Comparison of ENCODE assay signal across 12 cellular contexts in the genomic region with DNA sequence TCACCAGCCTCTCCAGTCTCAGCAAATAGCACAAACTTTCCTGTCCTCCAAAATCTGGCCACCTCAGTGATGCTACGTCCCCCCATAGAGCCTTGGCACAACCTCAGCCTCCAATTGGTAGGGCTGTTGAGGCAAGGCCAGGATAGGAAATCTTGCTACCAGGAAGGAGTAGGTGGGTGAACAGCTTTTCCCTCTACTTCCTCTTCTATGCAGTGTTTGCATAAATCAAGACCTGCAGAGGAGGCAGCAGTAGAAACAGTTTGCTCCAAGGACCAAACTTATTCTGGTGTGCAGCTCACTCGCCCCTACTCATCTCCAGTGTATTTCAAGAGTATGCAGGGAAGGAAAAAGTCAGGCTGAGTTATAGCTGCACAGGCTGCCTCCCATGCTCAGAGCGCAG. TPM values are rescaled to one million over a fixed set of nuclear protein-coding genes. Genes with fewer than 3 reads are reported as not detected.
DNase-seq lines count a peak whose midpoint lies in the region; ATAC-seq, FAIRE-seq and TF ChIP-seq lines count a peak whose summit lies in the region.
"Had no signal": no experiment of that assay in that cellular context is flagged by ENCODE, and none has a peak within 500 bp of the region (broad histone marks: within the 10 kb centered on the region; RNA-seq: fewer than 3 reads in every experiment).

No MANE protein-coding gene starts in this region.

- H3K27ac ChIP-seq in OCI-LY3 (ENCODE audit: low read length) (no peak overlapping the region), psoas muscle (peak overlapping the region; percentile 41), SK-N-SH (ENCODE audit: low read depth in 2 of 2, low read length in 1 of 2) (no peak overlapping the region)
- H3K27ac ChIP-seq: prostate gland had no signal

- no peak for TF ChIP-seq CTCF in OCI-LY3 (IDR thresholded peaks at IDR 0.05; ENCODE audit: low read depth, low read length)
- TF ChIP-seq CTCF in psoas muscle (IDR thresholded peaks at IDR 0.05) = no peak
- TF ChIP-seq CTCF in SK-N-SH (IDR thresholded peaks at IDR 0.05) = no peak

- WGBS in psoas muscle, 3 donors = 65 to 76% (median 70%) methylated on average over 3 of the region's 3 CpGs
- WGBS in SK-N-SH (ENCODE audit: low lambda C conversion rate) = 89% methylated on average over 3 of the region's 3 CpGs

- no peaks in the 10 kb centered on the region for H3K36me3 ChIP-seq in OCI-LY3 (replicated peaks; ENCODE audit: low read depth, low read length)
- no peaks in the 10 kb centered on the region for H3K36me3 ChIP-seq in endocrine pancreas (ENCODE audit: control insufficient read depth, insufficient read depth, low read length)
- H3K36me3 ChIP-seq in psoas muscle (ENCODE audit: insufficient read depth in 1 of 2, low read depth in 1 of 2) = no peaks in the 10 kb centered on the region
- no peaks in the 10 kb centered on the region for H3K36me3 ChIP-seq in SK-N-SH (replicated peaks in 1 of 2; ENCODE audit: control insufficient read depth in 1 of 2, insufficient read depth in 2 of 2, low read length in 1 of 2)
- H3K36me3 ChIP-seq: prostate gland had no signal

- no peak overlapping the region for H3K9ac ChIP-seq in OCI-LY3 (ENCODE audit: low read length)
- H3K9ac ChIP-seq in endocrine pancreas (ENCODE audit: control insufficient read depth, insufficient read depth, low read length) = peak overlapping the region; percentile 41
- H3K9ac ChIP-seq in SK-N-SH = no peak overlapping the region

- no peaks in the 10 kb centered on the region for H3K79me2 ChIP-seq in OCI-LY3 (ENCODE audit: low read length)
- no peaks in the 10 kb centered on the region for H3K79me2 ChIP-seq in SK-N-SH (ENCODE audit: insufficient read depth)

- FAIRE-seq in GM12891 (lab: Jason Lieb, UNC) = peak; percentile 65
- FAIRE-seq: colon had no signal

- TF ChIP-seq POLR2A in GM12891 (IDR thresholded peaks at IDR 0.05; ENCODE audit: low read depth, low read length) = no peak

- H4K20me1 ChIP-seq in OCI-LY3 (ENCODE audit: insufficient read depth, low read length) (no peaks in the 10 kb centered on the region), SK-N-SH (ENCODE audit: insufficient read depth) (no peaks in the 10 kb centered on the region)

- H3K9me3 ChIP-seq in OCI-LY3 (ENCODE audit: insufficient read depth, low read length) = no peaks in the 10 kb centered on the region
- no peaks in the 10 kb centered on the region for H3K9me3 ChIP-seq in endocrine pancreas (ENCODE audit: control insufficient read depth, low read length)
- H3K9me3 ChIP-seq in psoas muscle = no peaks in the 10 kb centered on the region
- H3K9me3 ChIP-seq in SK-N-SH = no peaks in the 10 kb centered on the region
- H3K9me3 ChIP-seq: prostate gland had no signal

- TF ChIP-seq EP300 in SK-N-SH (IDR thresholded peaks at IDR 0.05; ENCODE audit: borderline replicate concordance in 1 of 2, low read depth in 1 of 2, low read length in 1 of 2) = no peak

- H3F3A ChIP-seq in SK-N-SH (replicated peaks; ENCODE audit: insufficient read depth) = no peaks in the 10 kb centered on the region

- H3K4me1 ChIP-seq in OCI-LY3 (ENCODE audit: low read length) (peaks cover 21% of the 10 kb centered on the region), endocrine pancreas (ENCODE audit: control insufficient read depth, insufficient read depth, low read length) (no peaks in the 10 kb centered on the region), psoas muscle (no peaks in the 10 kb centered on the region), SK-N-SH (ENCODE audit: control insufficient read depth in 1 of 2, insufficient read depth in 2 of 2, low read depth in 1 of 2, low read length in 1 of 2) (no peaks in the 10 kb centered on the region)
- H3K4me1 ChIP-seq: prostate gland had no signal

- peak overlapping the region; percentile 68 for H2AFZ ChIP-seq in OCI-LY3 (ENCODE audit: low read depth, low read length)
- no peak overlapping the region for H2AFZ ChIP-seq in SK-N-SH (ENCODE audit: low read depth)

- DNase-seq in GM12891 (ENCODE audit: insufficient read length, low spot score) = no peak
- DNase-seq in psoas muscle = no peak
- no peak for DNase-seq in NCI-H69 (lab: John Stamatoyannopoulos, UW)
- no peak for DNase-seq in SK-N-SH
- no peak for DNase-seq in posterior cingulate gyrus
- DNase-seq: NK-92 treated with Interleukin-12 subunit alpha and Interleukin-12 subunit beta, amount 100 ng/mL, for 24 hours had no signal

- CTCF ChIA-PET in SK-N-SH (lab: Yijun Ruan, JAX) = interaction anchor here (0.9 kb wide), 1 partner anchor 13 kb away, joined by 4 read pairs; no protein-coding TSS in a partner anchor

- no peak for TF ChIP-seq RAD21 in SK-N-SH (IDR thresholded peaks at IDR 0.05; ENCODE audit: low read length)

- H3K4me2 ChIP-seq in OCI-LY3 (ENCODE audit: low read length) (peak overlapping the region; percentile 37), SK-N-SH (no peak overlapping the region)

- intact Hi-C loops in psoas muscle (cut with DNase I) = no loop called here
- intact Hi-C loops in posterior cingulate gyrus (cut with DNase I) = no loop called here

- H3K27me3 ChIP-seq in OCI-LY3 (ENCODE audit: low read depth, low read length) = no peaks in the 10 kb centered on the region
- peaks cover 2% of the 10 kb centered on the region for H3K27me3 ChIP-seq in endocrine pancreas (ENCODE audit: control insufficient read depth, insufficient read depth, low read length)
- no peaks in the 10 kb centered on the region for H3K27me3 ChIP-seq in psoas muscle (ENCODE audit: insufficient read depth in 3 of 3, low read length in 2 of 3)
- no peaks in the 10 kb centered on the region for H3K27me3 ChIP-seq in SK-N-SH (ENCODE audit: insufficient read depth)

- H3K9me2 ChIP-seq in SK-N-SH = no peaks in the 10 kb centered on the region

- POLR2A ChIA-PET in SK-N-SH (lab: Yijun Ruan, JAX) = no interaction called here

- peak in 1 of 4 donors; percentile 14 for ATAC-seq in psoas muscle
- no peak for ATAC-seq in GM18909 (IDR thresholded peaks at IDR 0.05; ENCODE audit: poor library complexity, unreplicated experiment)

- H3K4me3 ChIP-seq in OCI-LY3 (ENCODE audit: low read length) (no peak overlapping the region), endocrine pancreas (ENCODE audit: control insufficient read depth, insufficient read depth, low read length) (no peak overlapping the region), psoas muscle (peak overlapping the region; percentile 4), SK-N-SH (ENCODE audit: low read depth in 2 of 2, low read length in 1 of 2) (no peak overlapping the region)
- H3K4me3 ChIP-seq: prostate gland had no signal

TF ChIP-seq in GM12891, 5 proteins besides CTCF, POLR2A, EP300 and RAD21:
- TF ChIP-seq TAF1 (IDR thresholded peaks at IDR 0.05; ENCODE audit: low read depth, low read length) = no peak
- peak; percentile 72; the same call in 1 of the 2 replicates for TF ChIP-seq POU2F2 (IDR thresholded peaks at IDR 0.05; ENCODE audit: low read depth, low read length)
- TF ChIP-seq POLR2AphosphoS5 (IDR thresholded peaks at IDR 0.05; ENCODE audit: low read depth, low read length) = no peak
- TF ChIP-seq PAX5 (IDR thresholded peaks at IDR 0.05; ENCODE audit: insufficient read depth, low read length, severe bottlenecking) = no peak
- peak; percentile 13; the same call in 1 of the 2 replicates for TF ChIP-seq SPI1 (IDR thresholded peaks at IDR 0.05; ENCODE audit: low read depth, low read length)

TF ChIP-seq in SK-N-SH, 30 proteins besides CTCF, POLR2A, EP300 and RAD21 (continues in another document):
- TF ChIP-seq GABPA (IDR thresholded peaks at IDR 0.05; ENCODE audit: low read depth) (no peak), NRF1 (IDR thresholded peaks at IDR 0.05; ENCODE audit: low read depth, low read length) (no peak), NFIC (IDR thresholded peaks at IDR 0.05; ENCODE audit: borderline replicate concordance) (no peak), FOSL2 (IDR thresholded peaks at IDR 0.05; ENCODE audit: borderline replicate concordance, low read depth) (no peak), RFX5 (IDR thresholded peaks at IDR 0.05; ENCODE audit: low read length) (no peak), RCOR1 (IDR thresholded peaks at IDR 0.05; ENCODE audit: low read length) (no peak)

RNA-seq across cellular contexts. Expression of gene DPEP2, which starts 0.7 kb away (rescaled TPM):
- polyA plus RNA-seq in GM12891 (2012; ENCODE audit: low read depth, missing spikeins) = 1.6 TPM
- 1 to 10 TPM in 1 of 4 donors, under 1 TPM in 2, not detected in 1; 0.25 to 1.1 (median 0.82) TPM for total RNA-seq in psoas muscle
- under 1 TPM; 0.23 to 0.29 (median 0.27) TPM for polyA plus RNA-seq in psoas muscle
- polyA plus RNA-seq in SK-N-SH (2012; rRNA removed) = not detected in 2 replicates
- polyA plus RNA-seq in SK-N-SH (2012; cell fraction: cytosol; rRNA removed) = not detected in 2 replicates
- polyA plus RNA-seq in SK-N-SH (2012; cell fraction: nucleus; rRNA removed) = not detected in 2 replicates

RNA-seq across cellular contexts. Expression of gene DPEP2NB, which starts 15.7 kb away (rescaled TPM):
- polyA plus RNA-seq in GM12891 (2012; ENCODE audit: low read depth, missing spikeins) = not detected
- total RNA-seq in psoas muscle = not detected
- under 1 TPM in 1 of 3 donors, not detected in 2; 0.05 TPM for polyA plus RNA-seq in psoas muscle
- not detected in 2 replicates for polyA plus RNA-seq in SK-N-SH (2012; rRNA removed)
- polyA plus RNA-seq in SK-N-SH (2012; cell fraction: cytosol; rRNA removed) = not detected in 2 replicates
- polyA plus RNA-seq in SK-N-SH (2012; cell fraction: nucleus; rRNA removed) = not detected in 2 replicates
- total RNA-seq: activated CD8-positive, alpha-beta memory T cell treated with anti-CD3 and anti-CD28 coated beads for 36 hours had no signal

RNA-seq across cellular contexts. Expression of gene DPEP3, which starts 19.7 kb away (rescaled TPM):
- polyA plus RNA-seq in GM12891 (2012; ENCODE audit: low read depth, missing spikeins) = 0.04 TPM
- under 1 TPM in 3 of 4 donors, not detected in 1; 0.10 to 0.22 (median 0.17) TPM for total RNA-seq in psoas muscle
- polyA plus RNA-seq in psoas muscle (under 1 TPM in 2 of 3 donors, not detected in 1; 0.12 to 0.45 TPM), SK-N-SH (2012; rRNA removed) (not detected in 2 replicates)
- not detected in 2 replicates for polyA plus RNA-seq in SK-N-SH (2012; cell fraction: cytosol; rRNA removed)
- not detected in 2 replicates for polyA plus RNA-seq in SK-N-SH (2012; cell fraction: nucleus; rRNA removed)

RNA-seq across cellular contexts. Expression of gene DDX28, which starts 23.0 kb away (rescaled TPM):
- 14.8 TPM for polyA plus RNA-seq in GM12891 (2012; ENCODE audit: low read depth, missing spikeins)
- total RNA-seq in psoas muscle = 10 to 100 TPM; 10.0 to 19.3 (median 14.4) TPM
- polyA plus RNA-seq in psoas muscle (10 to 100 TPM; 11.9 to 20.2 (median 12.6) TPM), SK-N-SH (2012; rRNA removed) (10.8 and 12.0 TPM in 2 replicates)
- polyA plus RNA-seq in SK-N-SH (2012; cell fraction: cytosol; rRNA removed) = 7.0 and 10.5 TPM in 2 replicates
- polyA plus RNA-seq in SK-N-SH (2012; cell fraction: nucleus; rRNA removed) = 7.4 and 9.3 TPM in 2 replicates

RNA-seq across cellular contexts. Expression of gene DUS2, which starts 23.1 kb away (rescaled TPM):
- 19.2 TPM for polyA plus RNA-seq in GM12891 (2012; ENCODE audit: low read depth, missing spikeins)
- 10 to 100 TPM in 2 of 4 donors, 1 to 10 TPM in 2; 7.0 to 10.5 (median 9.8) TPM for total RNA-seq in psoas muscle
- 10 to 100 TPM in 1 of 3 donors, 1 to 10 TPM in 2; 3.4 to 15.1 (median 9.5) TPM for polyA plus RNA-seq in psoas muscle
- 16.1 and 16.5 TPM in 2 replicates for polyA plus RNA-seq in SK-N-SH (2012; rRNA removed)
- polyA plus RNA-seq in SK-N-SH (2012; cell fraction: cytosol; rRNA removed) = 12.5 and 13.5 TPM in 2 replicates
- 34.3 and 35.8 TPM in 2 replicates for polyA plus RNA-seq in SK-N-SH (2012; cell fraction: nucleus; rRNA removed)
